9 cellular contexts compared by ENCODE assay signal in genomic region chr3:187013080-187013838, GRCh38.
DNase-seq lines count a peak whose midpoint lies in the region; ATAC-seq and TF ChIP-seq lines count a peak whose summit lies in the region.
"Had no signal": no experiment of that assay in that cellular context is flagged by ENCODE, and none has a peak within 500 bp of the region (broad histone marks: within the 10 kb centered on the region; RNA-seq: fewer than 3 reads in every experiment).

No MANE protein-coding gene starts in this region.

- no peak for ATAC-seq in stimulated activated naive CD8-positive, alpha-beta T cell treated with anti-CD3 and anti-CD28 coated beads, Interleukin-15, Interleukin-2, amounts not matched to agents 100 U/mL and 50 U/mL, for 24 hours
- ATAC-seq in HG03457 (IDR thresholded peaks at IDR 0.05; ENCODE audit: unreplicated experiment) (no peak), GM21529 (IDR thresholded peaks at IDR 0.05; ENCODE audit: unreplicated experiment) (no peak)

- no peak overlapping the region for H3K14ac ChIP-seq in mesenchymal stem cell (ENCODE audit: low read length in 2 of 2)

- WGBS in mesenchymal stem cell, result 90% methylated on average over 10 of the region's 10 CpGs

- peak overlapping the region in 1 of 2 experiments; percentile 42 for H2BK12ac ChIP-seq in mesenchymal stem cell (ENCODE audit: low read length in 2 of 2)

- H3K4ac ChIP-seq in mesenchymal stem cell (ENCODE audit: low read depth in 1 of 2, low read length in 2 of 2), result no peak overlapping the region

- peaks cover 37% of the 10 kb centered on the region for H3K36me3 Mint-ChIP-seq in stimulated activated naive CD8-positive, alpha-beta T cell treated with anti-CD3 and anti-CD28 coated beads, Interleukin-15, Interleukin-2, amounts not matched to agents 100 ng/mL and 50 ng/mL, for 24 hours (ENCODE audit: low read depth)

- no peak overlapping the region for H4K91ac ChIP-seq in mesenchymal stem cell (ENCODE audit: low read length)

- H3K9ac ChIP-seq in mesenchymal stem cell (ENCODE audit: low read length), result no peak overlapping the region

- H3K9me3 Mint-ChIP-seq in stimulated activated naive CD8-positive, alpha-beta T cell treated with anti-CD3 and anti-CD28 coated beads, Interleukin-15, Interleukin-2, amounts not matched to agents 100 ng/mL and 50 ng/mL, for 24 hours, result peaks cover under 1% of the 10 kb centered on the region

- H2BK120ac ChIP-seq in mesenchymal stem cell (ENCODE audit: low read depth, low read length), result no peak overlapping the region

- in situ Hi-C loops in astrocyte of the spinal cord (cut with HindIII; ENCODE audit: low sequenced_read_pairs), result no loop called here

- H3K4me3 Mint-ChIP-seq in stimulated activated naive CD8-positive, alpha-beta T cell treated with anti-CD3 and anti-CD28 coated beads, Interleukin-15, Interleukin-2, amounts not matched to agents 100 ng/mL and 50 ng/mL, for 24 hours, result peak overlapping the region; percentile 70

- H4K8ac ChIP-seq in mesenchymal stem cell (ENCODE audit: low read length), result no peak overlapping the region

- H3K4me1 Mint-ChIP-seq in stimulated activated naive CD8-positive, alpha-beta T cell treated with anti-CD3 and anti-CD28 coated beads, Interleukin-15, Interleukin-2, amounts not matched to agents 100 ng/mL and 50 ng/mL, for 24 hours (ENCODE audit: low read depth), result peaks cover 71% of the 10 kb centered on the region

- no peak overlapping the region for H3K4me2 ChIP-seq in mesenchymal stem cell (ENCODE audit: low read length, poor library complexity, severe bottlenecking)

- H3K18ac ChIP-seq in mesenchymal stem cell (ENCODE audit: low read depth in 1 of 2, low read length in 2 of 2), result no peak overlapping the region

- H3K27me3 ChIP-seq in mesenchymal stem cell (ENCODE audit: control insufficient read depth in 1 of 2, insufficient read depth in 1 of 2, low read length in 2 of 2), result peaks cover 0 to 3% of the 10 kb centered on the region in 2 experiments

- no peaks in the 10 kb centered on the region for H3K36me3 ChIP-seq in mesenchymal stem cell (ENCODE audit: control insufficient read depth in 1 of 2, insufficient read depth in 2 of 2, low read depth in 1 of 2, low read length in 2 of 2)

- no peak overlapping the region for H3K23ac ChIP-seq in mesenchymal stem cell (ENCODE audit: low read length in 2 of 2)

- DNase-seq in stimulated activated naive CD8-positive, alpha-beta T cell treated with anti-CD3 and anti-CD28 coated beads, Interleukin-15, Interleukin-2, amounts not matched to agents 100 U/mL and 50 U/mL, for 24 hours, result no peak
- peak; percentile 61 for DNase-seq in astrocyte of the spinal cord (ENCODE audit: low read depth, low spot score)
- peak; percentile 34 for DNase-seq in mesenchymal stem cell
- DNase-seq in SHP77 treated with DMSO at 0.1 percent for 48 hours (lab: John Stamatoyannopoulos, UW), result no peak
- no peak for DNase-seq in GM10266 (ENCODE audit: extremely low spot score)
- DNase-seq: left cardiac atrium had no signal

- no peak overlapping the region for H2BK5ac ChIP-seq in mesenchymal stem cell (ENCODE audit: low read depth, low read length, poor library complexity, severe bottlenecking)

- H3K4me1 ChIP-seq in mesenchymal stem cell (ENCODE audit: control insufficient read depth, insufficient read depth, low read depth, low read length), result peaks cover 10% of the 10 kb centered on the region

- H3K4me3 ChIP-seq in astrocyte of the spinal cord (ENCODE audit: low read depth, low read length), result no peak overlapping the region
- H3K4me3 ChIP-seq in mesenchymal stem cell (ENCODE audit: insufficient read depth in 1 of 2, low read depth in 1 of 2, low read length in 2 of 2), result no peak overlapping the region

- peak overlapping the region; percentile 55 for H2AK5ac ChIP-seq in mesenchymal stem cell (ENCODE audit: low read length, severe bottlenecking)

- H3K27ac ChIP-seq in mesenchymal stem cell (ENCODE audit: low read length, poor library complexity, severe bottlenecking), result no peak overlapping the region

- no peaks in the 10 kb centered on the region for H3K9me3 ChIP-seq in mesenchymal stem cell (ENCODE audit: control insufficient read depth, low read length)

- TF ChIP-seq CTCF in astrocyte of the spinal cord (IDR thresholded peaks at IDR 0.05; ENCODE audit: low read depth, low read length) (no peak), GM10266 (IDR thresholded peaks at IDR 0.05; ENCODE audit: control insufficient read depth, insufficient read depth, low read depth, missing control alignments) (no peak)

- H3K27me3 Mint-ChIP-seq in stimulated activated naive CD8-positive, alpha-beta T cell treated with anti-CD3 and anti-CD28 coated beads, Interleukin-15, Interleukin-2, amounts not matched to agents 100 ng/mL and 50 ng/mL, for 24 hours, result no peaks in the 10 kb centered on the region

- peaks cover 6% of the 10 kb centered on the region for H3K79me1 ChIP-seq in mesenchymal stem cell (replicated peaks; ENCODE audit: low read length, poor library complexity, severe bottlenecking)

- H2BK15ac ChIP-seq in mesenchymal stem cell (ENCODE audit: low read depth, poor library complexity, severe bottlenecking), result no peak overlapping the region

- no peak overlapping the region for H2AFZ ChIP-seq in mesenchymal stem cell (ENCODE audit: low read depth, low read length)

- H3K27ac Mint-ChIP-seq in stimulated activated naive CD8-positive, alpha-beta T cell treated with anti-CD3 and anti-CD28 coated beads, Interleukin-15, Interleukin-2, amounts not matched to agents 100 ng/mL and 50 ng/mL, for 24 hours, result peak overlapping the region; percentile 94

Comparison
In these comparisons a context has a peak if more than half of its experiments do, and no peak if none do; other contexts are left out.
1. DNase-seq: peak in astrocyte of the spinal cord (single experiment) and mesenchymal stem cell (single experiment); none in stimulated activated naive CD8-positive, alpha-beta T cell treated with anti-CD3 and anti-CD28 coated beads, Interleukin-15, Interleukin-2, amounts not matched to agents 100 U/mL and 50 U/mL, for 24 hours (single experiment), SHP77 treated with DMSO at 0.1 percent for 48 hours (single experiment) and GM10266 (single experiment).